1 cellular context compared by ENCODE assay signal in the genomic region with DNA sequence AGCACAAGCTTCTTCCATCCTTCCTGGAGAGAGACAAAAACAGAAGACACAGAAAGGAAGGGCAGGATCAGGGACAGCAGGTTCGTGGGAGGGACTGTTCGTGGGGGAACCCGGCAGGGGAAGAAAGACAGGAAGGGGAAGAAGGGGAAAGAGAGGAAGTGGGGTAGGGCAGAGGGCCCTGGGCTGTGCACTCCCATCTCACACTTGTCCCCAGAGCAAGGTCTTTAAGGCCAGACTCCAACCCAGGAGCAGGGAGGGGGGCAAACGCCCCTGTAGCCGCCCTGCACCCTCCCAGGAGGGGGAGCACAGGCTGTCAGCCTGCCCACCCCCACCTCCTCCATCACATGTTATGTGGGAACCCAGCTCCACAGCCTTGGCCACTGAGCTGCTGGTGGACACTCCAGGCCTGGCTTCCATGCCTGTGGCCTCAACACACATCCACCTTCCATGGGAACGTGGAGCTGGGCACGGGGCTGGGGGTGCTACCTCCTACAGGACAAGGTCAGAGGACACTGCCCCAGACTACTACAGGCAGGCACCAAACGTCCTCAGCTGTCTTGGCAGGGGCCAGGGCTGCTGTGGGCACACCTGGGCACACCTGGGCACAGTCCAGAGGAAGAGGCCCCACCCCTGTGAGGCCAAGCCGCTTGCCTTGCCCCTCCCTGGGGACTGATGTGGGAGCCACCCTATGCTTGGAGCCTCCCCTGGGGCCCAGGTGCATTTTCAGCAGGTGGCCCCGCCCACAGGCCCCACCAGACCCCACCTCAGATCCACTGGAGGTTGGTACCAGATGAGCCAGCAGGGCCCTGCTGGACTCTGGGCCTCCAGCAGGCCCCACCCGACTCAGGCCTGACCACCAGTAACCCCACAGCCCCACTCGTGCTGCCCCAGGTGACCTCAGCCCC.
TF ChIP-seq lines count a peak whose summit lies in the region.

No MANE protein-coding gene starts in this region.

TF ChIP-seq in GM23338, 12 proteins besides CTCF, POLR2A, EP300 and RAD21 (continued from another document):
- TF ChIP-seq, protein P1, sequence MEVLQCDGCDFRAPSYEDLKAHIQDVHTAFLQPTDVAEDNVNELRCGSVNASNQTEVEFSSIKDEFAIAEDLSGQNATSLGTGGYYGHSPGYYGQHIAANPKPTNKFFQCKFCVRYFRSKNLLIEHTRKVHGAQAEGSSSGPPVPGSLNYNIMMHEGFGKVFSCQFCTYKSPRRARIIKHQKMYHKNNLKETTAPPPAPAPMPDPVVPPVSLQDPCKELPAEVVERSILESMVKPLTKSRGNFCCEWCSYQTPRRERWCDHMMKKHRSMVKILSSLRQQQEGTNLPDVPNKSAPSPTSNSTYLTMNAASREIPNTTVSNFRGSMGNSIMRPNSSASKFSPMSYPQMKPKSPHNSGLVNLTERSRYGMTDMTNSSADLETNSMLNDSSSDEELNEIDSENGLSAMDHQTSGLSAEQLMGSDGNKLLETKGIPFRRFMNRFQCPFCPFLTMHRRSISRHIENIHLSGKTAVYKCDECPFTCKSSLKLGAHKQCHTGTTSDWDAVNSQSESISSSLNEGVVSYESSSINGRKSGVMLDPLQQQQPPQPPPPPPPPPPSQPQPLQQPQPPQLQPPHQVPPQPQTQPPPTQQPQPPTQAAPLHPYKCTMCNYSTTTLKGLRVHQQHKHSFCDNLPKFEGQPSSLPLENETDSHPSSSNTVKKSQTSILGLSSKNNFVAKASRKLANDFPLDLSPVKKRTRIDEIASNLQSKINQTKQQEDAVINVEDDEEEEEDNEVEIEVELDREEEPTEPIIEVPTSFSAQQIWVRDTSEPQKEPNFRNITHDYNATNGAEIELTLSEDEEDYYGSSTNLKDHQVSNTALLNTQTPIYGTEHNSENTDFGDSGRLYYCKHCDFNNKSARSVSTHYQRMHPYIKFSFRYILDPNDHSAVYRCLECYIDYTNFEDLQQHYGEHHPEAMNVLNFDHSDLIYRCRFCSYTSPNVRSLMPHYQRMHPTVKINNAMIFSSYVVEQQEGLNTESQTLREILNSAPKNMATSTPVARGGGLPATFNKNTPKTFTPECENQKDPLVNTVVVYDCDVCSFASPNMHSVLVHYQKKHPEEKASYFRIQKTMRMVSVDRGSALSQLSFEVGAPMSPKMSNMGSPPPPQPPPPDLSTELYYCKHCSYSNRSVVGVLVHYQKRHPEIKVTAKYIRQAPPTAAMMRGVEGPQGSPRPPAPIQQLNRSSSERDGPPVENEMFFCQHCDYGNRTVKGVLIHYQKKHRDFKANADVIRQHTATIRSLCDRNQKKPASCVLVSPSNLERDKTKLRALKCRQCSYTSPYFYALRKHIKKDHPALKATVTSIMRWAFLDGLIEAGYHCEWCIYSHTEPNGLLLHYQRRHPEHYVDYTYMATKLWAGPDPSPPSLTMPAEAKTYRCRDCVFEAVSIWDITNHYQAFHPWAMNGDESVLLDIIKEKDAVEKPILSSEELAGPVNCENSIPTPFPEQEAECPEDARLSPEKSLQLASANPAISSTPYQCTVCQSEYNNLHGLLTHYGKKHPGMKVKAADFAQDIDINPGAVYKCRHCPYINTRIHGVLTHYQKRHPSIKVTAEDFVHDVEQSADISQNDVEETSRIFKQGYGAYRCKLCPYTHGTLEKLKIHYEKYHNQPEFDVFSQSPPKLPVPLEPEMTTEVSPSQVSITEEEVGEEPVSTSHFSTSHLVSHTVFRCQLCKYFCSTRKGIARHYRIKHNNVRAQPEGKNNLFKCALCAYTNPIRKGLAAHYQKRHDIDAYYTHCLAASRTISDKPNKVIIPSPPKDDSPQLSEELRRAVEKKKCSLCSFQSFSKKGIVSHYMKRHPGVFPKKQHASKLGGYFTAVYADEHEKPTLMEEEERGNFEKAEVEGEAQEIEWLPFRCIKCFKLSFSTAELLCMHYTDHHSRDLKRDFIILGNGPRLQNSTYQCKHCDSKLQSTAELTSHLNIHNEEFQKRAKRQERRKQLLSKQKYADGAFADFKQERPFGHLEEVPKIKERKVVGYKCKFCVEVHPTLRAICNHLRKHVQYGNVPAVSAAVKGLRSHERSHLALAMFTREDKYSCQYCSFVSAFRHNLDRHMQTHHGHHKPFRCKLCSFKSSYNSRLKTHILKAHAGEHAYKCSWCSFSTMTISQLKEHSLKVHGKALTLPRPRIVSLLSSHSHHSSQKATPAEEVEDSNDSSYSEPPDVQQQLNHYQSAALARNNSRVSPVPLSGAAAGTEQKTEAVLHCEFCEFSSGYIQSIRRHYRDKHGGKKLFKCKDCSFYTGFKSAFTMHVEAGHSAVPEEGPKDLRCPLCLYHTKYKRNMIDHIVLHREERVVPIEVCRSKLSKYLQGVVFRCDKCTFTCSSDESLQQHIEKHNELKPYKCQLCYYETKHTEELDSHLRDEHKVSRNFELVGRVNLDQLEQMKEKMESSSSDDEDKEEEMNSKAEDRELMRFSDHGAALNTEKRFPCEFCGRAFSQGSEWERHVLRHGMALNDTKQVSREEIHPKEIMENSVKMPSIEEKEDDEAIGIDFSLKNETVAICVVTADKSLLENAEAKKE (CRISPR knock-in tag; IDR thresholded peaks at IDR 0.05) = no peak
- no peak for TF ChIP-seq ZNF331 (CRISPR knock-in tag; IDR thresholded peaks at IDR 0.05; ENCODE audit: low read depth)
- no peak for TF ChIP-seq EZH2phosphoT487 (IDR thresholded peaks at IDR 0.05; ENCODE audit: unreplicated experiment)
- TF ChIP-seq, protein P2, sequence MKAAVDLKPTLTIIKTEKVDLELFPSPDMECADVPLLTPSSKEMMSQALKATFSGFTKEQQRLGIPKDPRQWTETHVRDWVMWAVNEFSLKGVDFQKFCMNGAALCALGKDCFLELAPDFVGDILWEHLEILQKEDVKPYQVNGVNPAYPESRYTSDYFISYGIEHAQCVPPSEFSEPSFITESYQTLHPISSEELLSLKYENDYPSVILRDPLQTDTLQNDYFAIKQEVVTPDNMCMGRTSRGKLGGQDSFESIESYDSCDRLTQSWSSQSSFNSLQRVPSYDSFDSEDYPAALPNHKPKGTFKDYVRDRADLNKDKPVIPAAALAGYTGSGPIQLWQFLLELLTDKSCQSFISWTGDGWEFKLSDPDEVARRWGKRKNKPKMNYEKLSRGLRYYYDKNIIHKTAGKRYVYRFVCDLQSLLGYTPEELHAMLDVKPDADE (IDR thresholded peaks at IDR 0.05) = no peak
- TF ChIP-seq ZNF114 (CRISPR knock-in tag; IDR thresholded peaks at IDR 0.05) = no peak
- no peak for TF ChIP-seq JUNB (IDR thresholded peaks at IDR 0.05; ENCODE audit: unreplicated experiment)
- TF ChIP-seq EZH2 (IDR thresholded peaks at IDR 0.05; ENCODE audit: low read depth, unreplicated experiment) = no peak
